19 cellular contexts compared by ENCODE assay signal in the genomic region with DNA sequence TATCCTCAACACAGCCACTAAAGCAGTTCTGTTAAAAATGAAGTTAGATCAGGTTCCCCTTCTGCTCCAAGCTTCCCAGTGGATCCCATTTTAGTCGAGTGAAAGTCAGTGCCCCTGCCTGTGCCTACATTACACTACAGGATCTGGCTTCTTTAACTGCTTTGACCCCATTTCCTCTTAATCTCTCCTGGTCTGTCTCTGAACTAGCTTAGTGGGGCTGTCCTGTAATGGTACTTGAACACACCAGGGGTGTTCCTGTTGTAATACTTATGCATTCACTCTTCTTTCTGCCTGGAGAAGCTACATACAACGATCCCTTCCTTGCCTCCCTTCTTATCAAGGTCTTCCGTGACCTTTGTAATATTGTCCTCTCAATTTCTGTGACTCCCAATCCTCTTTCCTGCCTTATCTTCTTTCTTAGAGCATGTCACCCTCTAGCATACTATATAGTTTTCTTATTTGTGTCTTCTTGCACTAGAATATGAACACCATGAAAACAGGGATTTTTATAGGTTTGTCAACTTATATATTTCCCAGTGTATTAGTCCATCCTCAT. TPM values are rescaled to one million over a fixed set of nuclear protein-coding genes. Genes with fewer than 3 reads are reported as not detected.
DNase-seq lines count a peak whose midpoint lies in the region; ATAC-seq and TF ChIP-seq lines count a peak whose summit lies in the region.
"Had no signal": no experiment of that assay in that cellular context is flagged by ENCODE, and none has a peak within 500 bp of the region (broad histone marks: within the 10 kb centered on the region; RNA-seq: fewer than 3 reads in every experiment).

No MANE protein-coding gene starts in this region.

- H3K36me3 ChIP-seq in SK-N-SH (replicated peaks in 1 of 2; ENCODE audit: control insufficient read depth in 1 of 2, insufficient read depth in 2 of 2, low read length in 1 of 2) (peaks cover 9 to 70% of the 10 kb centered on the region in 2 experiments), ascending aorta (no peaks in the 10 kb centered on the region), hepatocyte (replicated peaks; ENCODE audit: insufficient read depth, low read depth) (no peaks in the 10 kb centered on the region)

- H3K4me3 ChIP-seq in SK-N-SH (ENCODE audit: low read depth in 2 of 2, low read length in 1 of 2) (no peak overlapping the region), ascending aorta (no peak overlapping the region), hepatocyte (no peak overlapping the region)
- H3K4me3 ChIP-seq: SJCRH30 had no signal

- H3K36me3 Mint-ChIP-seq in activated CD4-positive, alpha-beta T cell treated with anti-CD3 and anti-CD28 coated beads, Interleukin-2, amount 10 ng/mL, durations not matched to agents 7 days and 5 days (ENCODE audit: low read depth): no peaks in the 10 kb centered on the region

- H4K20me1 ChIP-seq in SK-N-SH (ENCODE audit: insufficient read depth) (no peaks in the 10 kb centered on the region), hepatocyte (ENCODE audit: insufficient read depth, poor library complexity, severe bottlenecking) (no peaks in the 10 kb centered on the region)

- H3K79me2 ChIP-seq in SK-N-SH (ENCODE audit: insufficient read depth) (peaks cover 97% of the 10 kb centered on the region), hepatocyte (peaks cover 12% of the 10 kb centered on the region)

- H3K27me3 Mint-ChIP-seq in activated CD4-positive, alpha-beta T cell treated with anti-CD3 and anti-CD28 coated beads, Interleukin-2, amount 10 ng/mL, durations not matched to agents 7 days and 5 days: peaks cover 9% of the 10 kb centered on the region

- DNase-seq in SK-N-SH (no peak), ascending aorta (ENCODE audit: low spot score in 2 of 2) (no peak), hepatocyte (ENCODE audit: low spot score) (no peak), GM10266 (ENCODE audit: extremely low spot score) (no peak), hypothalamus (lab: John Stamatoyannopoulos, UW) (no peak)
- no peak for DNase-seq in activated CD4-positive, alpha-beta T cell treated with anti-CD3 and anti-CD28 coated beads, Interleukin-2, amount 10 ng/mL, durations not matched to agents 7 days and 5 days
- DNase-seq: DMS79; MM.1S; NCI-H1105; NCI-H187; NCI-H345; NCI-H526; NK-92 treated with Interleukin-12 subunit alpha and Interleukin-12 subunit beta, amount 100 ng/mL, for 24 hours; OCI-M1; SJCRH30 had no signal

- H3K9me3 ChIP-seq in SK-N-SH: no peaks in the 10 kb centered on the region; the same call in 1 of the 2 replicates
- no peaks in the 10 kb centered on the region for H3K9me3 ChIP-seq in ascending aorta
- H3K9me3 ChIP-seq in hepatocyte (ENCODE audit: low read depth): no peaks in the 10 kb centered on the region
- H3K9me3 ChIP-seq: SJCRH30 had no signal

- no peaks in the 10 kb centered on the region for H3K9me2 ChIP-seq in SK-N-SH
- no peaks in the 10 kb centered on the region for H3K9me2 ChIP-seq in hepatocyte (replicated peaks; ENCODE audit: insufficient read depth)

- H3K4me3 Mint-ChIP-seq in activated CD4-positive, alpha-beta T cell treated with anti-CD3 and anti-CD28 coated beads, Interleukin-2, amount 10 ng/mL, durations not matched to agents 7 days and 5 days: no peak overlapping the region

- H2AFZ ChIP-seq in SK-N-SH (ENCODE audit: low read depth) (no peak overlapping the region), hepatocyte (no peak overlapping the region)

- H3K27ac ChIP-seq in SK-N-SH (ENCODE audit: low read depth in 2 of 2, low read length in 1 of 2) (peak overlapping the region in 1 of 2 experiments; percentile 96; a peak in 2 of 4 replicates), ascending aorta (peak overlapping the region; percentile 61 to 77), hepatocyte (peak overlapping the region; percentile 18)
- H3K27ac ChIP-seq: C4-2B, RWPE1, SJCRH30 had no signal

- H3K9ac ChIP-seq in SK-N-SH: no peak overlapping the region

- intact Hi-C loops in ascending aorta (cut with DNase I): no loop called here

- H3K27me3 ChIP-seq in SK-N-SH (ENCODE audit: insufficient read depth): no peaks in the 10 kb centered on the region
- H3K27me3 ChIP-seq in ascending aorta: no peaks in the 10 kb centered on the region
- no peaks in the 10 kb centered on the region for H3K27me3 ChIP-seq in hepatocyte
- H3K27me3 ChIP-seq: SJCRH30 had no signal

- POLR2A ChIA-PET in SK-N-SH (lab: Yijun Ruan, JAX): no interaction called here
- POLR2A ChIA-PET in activated CD4-positive, alpha-beta T cell treated with anti-CD3 and anti-CD28 coated beads, Interleukin-2, amount 10 ng/mL, durations not matched to agents 7 days and 5 days (lab: Charles Lee): no interaction called here

- H3F3A ChIP-seq in SK-N-SH (replicated peaks; ENCODE audit: insufficient read depth): peaks cover 67% of the 10 kb centered on the region

- CTCF ChIA-PET in SK-N-SH (lab: Yijun Ruan, JAX): no interaction called here
- CTCF ChIA-PET in activated CD4-positive, alpha-beta T cell treated with anti-CD3 and anti-CD28 coated beads, Interleukin-2, amount 10 ng/mL, durations not matched to agents 7 days and 5 days (lab: Charles Lee): interaction anchor here (0.9 kb wide), 1 partner anchor 14 kb away, joined by 4 read pairs; no protein-coding TSS in a partner anchor

- H3K4me2 ChIP-seq in SK-N-SH: peak overlapping the region; percentile 31; the same call in 1 of the 2 replicates
- H3K4me2 ChIP-seq in hepatocyte: peak overlapping the region; percentile 9

- TF ChIP-seq CTCF in SK-N-SH (IDR thresholded peaks at IDR 0.05) (no peak), ascending aorta (IDR thresholded peaks at IDR 0.05) (no peak), hepatocyte (IDR thresholded peaks at IDR 0.05; ENCODE audit: poor library complexity) (no peak), GM10266 (IDR thresholded peaks at IDR 0.05; ENCODE audit: control insufficient read depth, insufficient read depth, low read depth, missing control alignments) (no peak)

- no peak for TF ChIP-seq EP300 in SK-N-SH (IDR thresholded peaks at IDR 0.05; ENCODE audit: borderline replicate concordance in 1 of 2, low read depth in 1 of 2, low read length in 1 of 2)

- no peak overlapping the region for H3K27ac Mint-ChIP-seq in activated CD4-positive, alpha-beta T cell treated with anti-CD3 and anti-CD28 coated beads, Interleukin-2, amount 10 ng/mL, durations not matched to agents 7 days and 5 days

- H3K4me1 ChIP-seq in SK-N-SH (ENCODE audit: control insufficient read depth in 1 of 2, insufficient read depth in 2 of 2, low read depth in 1 of 2, low read length in 1 of 2) (peaks cover 14 to 37% of the 10 kb centered on the region in 2 experiments; a peak in 3 of 4 replicates), ascending aorta (peaks cover 0 to 24% of the 10 kb centered on the region in 2 donors), hepatocyte (ENCODE audit: insufficient read depth) (peaks cover 31% of the 10 kb centered on the region)

- H3K9me3 Mint-ChIP-seq in activated CD4-positive, alpha-beta T cell treated with anti-CD3 and anti-CD28 coated beads, Interleukin-2, amount 10 ng/mL, durations not matched to agents 7 days and 5 days: peaks cover 14% of the 10 kb centered on the region

- no peak for TF ChIP-seq RAD21 in SK-N-SH (IDR thresholded peaks at IDR 0.05; ENCODE audit: low read length)

- WGBS in SK-N-SH (ENCODE audit: low lambda C conversion rate): 75% methylated on average over 3 of the region's 3 CpGs
- WGBS in hepatocyte (ENCODE audit: low lambda C conversion rate, missing lambda C conversion rate): 74% methylated on average over 3 of the region's 3 CpGs

- H3K4me1 Mint-ChIP-seq in activated CD4-positive, alpha-beta T cell treated with anti-CD3 and anti-CD28 coated beads, Interleukin-2, amount 10 ng/mL, durations not matched to agents 7 days and 5 days: no peaks in the 10 kb centered on the region

- ATAC-seq in SK-N-SH treated with all-trans-retinoic acid at 6 μM for 48 hours: no peak
- no peak for ATAC-seq in HG02642 (IDR thresholded peaks at IDR 0.05; ENCODE audit: poor library complexity, unreplicated experiment)

TF ChIP-seq in SK-N-SH, 30 proteins besides CTCF, POLR2A, EP300 and RAD21:
- no peak for TF ChIP-seq NRF1 (IDR thresholded peaks at IDR 0.05; ENCODE audit: low read depth, low read length)

TF ChIP-seq in SK-N-SH treated with all-trans-retinoic acid at 6 μM for 48 hours, 23 proteins besides CTCF, POLR2A, EP300 and RAD21 (continues in another document):
- TF ChIP-seq CSDC2 (CRISPR knock-in tag; IDR thresholded peaks at IDR 0.05): no peak
- no peak for TF ChIP-seq TOX (CRISPR knock-in tag; IDR thresholded peaks at IDR 0.05; ENCODE audit: borderline replicate concordance)
- TF ChIP-seq, protein P1, sequence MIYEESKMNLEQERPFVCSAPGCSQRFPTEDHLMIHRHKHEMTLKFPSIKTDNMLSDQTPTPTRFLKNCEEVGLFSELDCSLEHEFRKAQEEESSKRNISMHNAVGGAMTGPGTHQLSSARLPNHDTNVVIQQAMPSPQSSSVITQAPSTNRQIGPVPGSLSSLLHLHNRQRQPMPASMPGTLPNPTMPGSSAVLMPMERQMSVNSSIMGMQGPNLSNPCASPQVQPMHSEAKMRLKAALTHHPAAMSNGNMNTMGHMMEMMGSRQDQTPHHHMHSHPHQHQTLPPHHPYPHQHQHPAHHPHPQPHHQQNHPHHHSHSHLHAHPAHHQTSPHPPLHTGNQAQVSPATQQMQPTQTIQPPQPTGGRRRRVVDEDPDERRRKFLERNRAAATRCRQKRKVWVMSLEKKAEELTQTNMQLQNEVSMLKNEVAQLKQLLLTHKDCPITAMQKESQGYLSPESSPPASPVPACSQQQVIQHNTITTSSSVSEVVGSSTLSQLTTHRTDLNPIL (CRISPR knock-in tag; IDR thresholded peaks at IDR 0.05; ENCODE audit: low read depth): no peak
- no peak for TF ChIP-seq PPARA (CRISPR knock-in tag; IDR thresholded peaks at IDR 0.05; ENCODE audit: borderline replicate concordance)
- no peak for TF ChIP-seq ESRRG (CRISPR knock-in tag; IDR thresholded peaks at IDR 0.05)
- TF ChIP-seq ZFP3 (CRISPR knock-in tag; IDR thresholded peaks at IDR 0.05): no peak
- TF ChIP-seq GLIS3 (CRISPR knock-in tag; IDR thresholded peaks at IDR 0.05): no peak
- TF ChIP-seq RARB (CRISPR knock-in tag; IDR thresholded peaks at IDR 0.05): no peak

RNA-seq across cellular contexts. Expression of a gene that starts 16.6 kb away (rescaled TPM):
- polyA plus RNA-seq in SK-N-SH (2012; rRNA removed): 30.4 and 41.4 TPM in 2 replicates
- 44.8 and 45.9 TPM in 2 replicates for polyA plus RNA-seq in SK-N-SH (2012; cell fraction: cytosol; rRNA removed)
- 27.0 and 42.8 TPM in 2 replicates for polyA plus RNA-seq in SK-N-SH (2012; cell fraction: nucleus; rRNA removed)
- 14.6 TPM for total RNA-seq in ascending aorta
- 13.8 TPM in 2 replicates for total RNA-seq in hepatocyte
- 7.6 and 11.3 TPM in 2 replicates for polyA plus RNA-seq in hepatocyte
- not detected for total RNA-seq in activated CD4-positive, alpha-beta T cell treated with anti-CD3 and anti-CD28 coated beads, Interleukin-2, amount 10 ng/mL, durations not matched to agents 7 days and 5 days

Comparison
In these comparisons a context has a peak if more than half of its experiments do, and no peak if none do; other contexts are left out.
1. RNA of a gene that starts 16.6 kb away (total RNA-seq): 14.6 TPM in ascending aorta (single experiment) and 13.8 TPM in hepatocyte; not detected in activated CD4-positive, alpha-beta T cell treated with anti-CD3 and anti-CD28 coated beads, Interleukin-2, amount 10 ng/mL, durations not matched to agents 7 days and 5 days; every median in the first group is over 10 times any median in the second.